In genomic region chr1:159421821-159422220, GRCh38 we compare ENCODE assay signal across 16 cellular contexts. TPM values are rescaled to one million over a fixed set of nuclear protein-coding genes. Genes with fewer than 3 reads are reported as not detected.
DNase-seq lines count a peak whose midpoint lies in the region; ATAC-seq and TF ChIP-seq lines count a peak whose summit lies in the region.
"Had no signal": no experiment of that assay in that cellular context is flagged by ENCODE, and none has a peak within 500 bp of the region (broad histone marks: within the 10 kb centered on the region; RNA-seq: fewer than 3 reads in every experiment).

No MANE protein-coding gene starts in this region.

- H3K4me1 ChIP-seq in Loucy (ENCODE audit: insufficient read depth, low read length, poor library complexity, severe bottlenecking) (no peaks in the 10 kb centered on the region), trophoblast cell (ENCODE audit: control insufficient read depth in 1 of 2, insufficient read depth in 2 of 2, low read length in 2 of 2) (no peaks in the 10 kb centered on the region)
- H3K4me1 ChIP-seq: body of pancreas, SJCRH30 had no signal

- H3K23ac ChIP-seq in trophoblast cell (ENCODE audit: low read length) = no peak overlapping the region

- H3K4ac ChIP-seq in trophoblast cell (ENCODE audit: low read depth, low read length) = no peak overlapping the region

- TF ChIP-seq CTCF in GM12872 (IDR thresholded peaks at IDR 0.05; ENCODE audit: insufficient read depth, low read depth, low read length) = peak; percentile 54
- TF ChIP-seq CTCF in Loucy (conservative IDR thresholded peaks at IDR 0.05; ENCODE audit: low read length) = peak; percentile 50

- H3K4me2 ChIP-seq in Loucy (ENCODE audit: low read depth, low read length, poor library complexity, severe bottlenecking) (no peak overlapping the region), trophoblast cell (ENCODE audit: low read length) (no peak overlapping the region)

- H3K14ac ChIP-seq in trophoblast cell (ENCODE audit: low read length) = no peak overlapping the region

- WGBS in trophoblast cell (ENCODE audit: extremely low coverage, insufficient coverage, insufficient read length) = no CpG with 5 or more reads among the region's 8 CpGs

- 0 out of 2 replicates have a peak, but pooled peaks cover 4% of the 10 kb centered on the region for H3K9me3 ChIP-seq in Loucy (ENCODE audit: insufficient read depth, low read depth, low read length)
- peaks cover 6% of the 10 kb centered on the region for H3K9me3 ChIP-seq in trophoblast cell (ENCODE audit: insufficient read depth, low read depth, low read length)
- H3K9me3 ChIP-seq: body of pancreas, SJCRH30 had no signal

- H3K4me3 ChIP-seq in Loucy (ENCODE audit: low read length, poor library complexity, severe bottlenecking) (no peak overlapping the region), trophoblast cell (ENCODE audit: low read depth, low read length) (no peak overlapping the region)
- H3K4me3 ChIP-seq: body of pancreas, SJCRH30 had no signal

- no peak overlapping the region for H2BK120ac ChIP-seq in trophoblast cell (ENCODE audit: insufficient read depth, low read length, poor library complexity)

- H4K20me1 ChIP-seq in Loucy (ENCODE audit: insufficient read depth, low read length, poor library complexity, severe bottlenecking) = no peaks in the 10 kb centered on the region

- no peak overlapping the region for H2AK5ac ChIP-seq in trophoblast cell (ENCODE audit: low read length)

- H3K9ac ChIP-seq in Loucy (ENCODE audit: low read depth, low read length, poor library complexity, severe bottlenecking) (no peak overlapping the region), trophoblast cell (ENCODE audit: low read length) (peak overlapping the region; percentile 18)

- H3K18ac ChIP-seq in trophoblast cell (ENCODE audit: low read length) = no peak overlapping the region

- H3K79me2 ChIP-seq in Loucy (ENCODE audit: insufficient read depth, low read length) (no peaks in the 10 kb centered on the region), trophoblast cell (ENCODE audit: control insufficient read depth, insufficient read depth, low read length, poor library complexity) (no peaks in the 10 kb centered on the region)

- H3K36me3 ChIP-seq in Loucy (ENCODE audit: insufficient read depth, low read length) (no peaks in the 10 kb centered on the region), trophoblast cell (ENCODE audit: control insufficient read depth in 1 of 2, insufficient read depth in 2 of 2, low read length in 2 of 2) (no peaks in the 10 kb centered on the region)
- H3K36me3 ChIP-seq: SJCRH30 had no signal

- H4K91ac ChIP-seq in trophoblast cell (ENCODE audit: low read depth, low read length) = no peak overlapping the region

- no peak for ATAC-seq in GM21367 (IDR thresholded peaks at IDR 0.05; ENCODE audit: unreplicated experiment)
- ATAC-seq in GM21723 (IDR thresholded peaks at IDR 0.05; ENCODE audit: unreplicated experiment) = no peak
- ATAC-seq: body of pancreas; sciatic nerve; stimulated activated effector memory CD8-positive, alpha-beta T cell treated with anti-CD3 and anti-CD28 coated beads, Interleukin-12 subunit alpha, Interleukin-12 subunit beta, amount 100 ng/mL, for 72 hours had no signal

- no peak overlapping the region for H4K8ac ChIP-seq in trophoblast cell (ENCODE audit: low read depth, low read length)

- H3K79me1 ChIP-seq in trophoblast cell (ENCODE audit: low read length) = no peaks in the 10 kb centered on the region

- H2BK12ac ChIP-seq in trophoblast cell (ENCODE audit: low read length) = no peak overlapping the region

- DNase-seq in ecto neural progenitor cell (ENCODE audit: low spot score) (peak; percentile 50), trophoblast cell (no peak), NCI-H1105 treated with DMSO at 0.1 percent for 48 hours (lab: John Stamatoyannopoulos, UW) (no peak)
- DNase-seq: body of pancreas; CD4-positive, alpha-beta memory T cell; GDM1; NCI-H526 treated with DMSO at 0.1 percent for 48 hours; stimulated activated CD4-positive, alpha-beta T cell treated with anti-CD3 and anti-CD28 coated beads, Interleukin-4, amount 100 ng/mL, for 24 hours had no signal

- no peak overlapping the region for H3K27ac ChIP-seq in trophoblast cell (ENCODE audit: low read depth, low read length)
- H3K27ac ChIP-seq: body of pancreas, SJCRH30 had no signal

- no peaks in the 10 kb centered on the region for H3F3A ChIP-seq in Loucy (ENCODE audit: low read depth)

- no peaks in the 10 kb centered on the region for H3K9me2 ChIP-seq in Loucy (replicated peaks; ENCODE audit: low read depth, low read length)

- H2AFZ ChIP-seq in Loucy (ENCODE audit: low read length) (no peak overlapping the region), trophoblast cell (ENCODE audit: insufficient read depth, low read length, poor library complexity) (no peak overlapping the region)

- H3K27me3 ChIP-seq in Loucy (ENCODE audit: insufficient read depth, low read length, poor library complexity, severe bottlenecking) (no peaks in the 10 kb centered on the region), trophoblast cell (ENCODE audit: insufficient read depth, low read length) (no peaks in the 10 kb centered on the region)
- H3K27me3 ChIP-seq: body of pancreas, SJCRH30 had no signal

- no peak overlapping the region for H2BK5ac ChIP-seq in trophoblast cell (ENCODE audit: low read depth, low read length, poor library complexity)

- no peak overlapping the region for H4K12ac ChIP-seq in trophoblast cell (ENCODE audit: low read depth, low read length)

RNA-seq across cellular contexts. Expression of gene OR10J4, which starts 10.2 kb away (rescaled TPM):
- not detected in 2 replicates for polyA plus RNA-seq in trophoblast cell (2013)
- polyA plus RNA-seq: CD4-positive, alpha-beta memory T cell; neural cell had no signal

RNA-seq across cellular contexts. Expression of gene OR10J1, which starts 17.7 kb away (rescaled TPM):
- polyA plus RNA-seq in trophoblast cell (2013) = not detected in 2 replicates
- polyA plus RNA-seq: CD4-positive, alpha-beta memory T cell; neural cell had no signal
